ENCODE assay signal across 15 cellular contexts in the genomic region with DNA sequence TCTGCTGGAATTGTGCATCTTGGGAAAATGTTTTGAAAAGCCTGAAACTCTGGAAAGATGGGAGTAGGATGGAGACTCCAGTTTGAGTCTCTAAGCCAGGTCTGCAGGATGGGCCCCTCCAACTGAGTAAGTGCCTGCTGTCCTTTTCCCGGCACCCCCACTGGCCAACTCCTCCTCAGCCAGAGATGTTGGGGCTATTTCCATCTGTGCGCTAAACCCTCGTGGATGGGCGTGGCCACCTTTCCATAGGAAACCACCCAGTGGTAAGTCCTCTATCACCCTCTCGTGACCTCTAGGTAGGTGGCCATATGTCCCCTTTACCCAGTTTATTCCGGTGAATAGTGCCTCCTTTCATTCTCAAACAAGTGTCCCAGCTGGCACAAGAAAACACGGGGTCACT.
A peak's percentile ranks its signal among the peaks of the same experiment; 100 is the strongest.
DNase-seq lines count a peak whose midpoint lies in the region; ATAC-seq and TF ChIP-seq lines count a peak whose summit lies in the region.
"Had no signal": no experiment of that assay in that cellular context is flagged by ENCODE, and none has a peak within 500 bp of the region (broad histone marks: within the 10 kb centered on the region; RNA-seq: fewer than 3 reads in every experiment).

No MANE protein-coding gene starts in this region.

- no peak overlapping the region for H3K4me3 Mint-ChIP-seq in CD8-positive, alpha-beta memory T cell
- H3K4me3 Mint-ChIP-seq in T-helper 17 cell, result no peak overlapping the region

- H3K36me3 Mint-ChIP-seq in CD8-positive, alpha-beta memory T cell, result no peaks in the 10 kb centered on the region
- H3K36me3 Mint-ChIP-seq in T-helper 17 cell (ENCODE audit: low read depth), result no peaks in the 10 kb centered on the region

- H4K20me1 ChIP-seq in hepatocyte (ENCODE audit: insufficient read depth, poor library complexity, severe bottlenecking), result no peaks in the 10 kb centered on the region

- H3K27me3 Mint-ChIP-seq in CD8-positive, alpha-beta memory T cell, result no peaks in the 10 kb centered on the region
- H3K27me3 Mint-ChIP-seq in T-helper 17 cell, result no peaks in the 10 kb centered on the region

- no peak overlapping the region for H3K4me2 ChIP-seq in hepatocyte
- H3K4me2 ChIP-seq: KMS-11 had no signal

- H3K27ac ChIP-seq in CD8-positive, alpha-beta memory T cell (ENCODE audit: low read depth, low read length), result peak overlapping the region; percentile 81
- H3K27ac ChIP-seq in hepatocyte (peak overlapping the region; percentile 65), gastrocnemius medialis (peak overlapping the region in 3 of 4 donors; percentile 83 to 88 (median 86))
- H3K27ac ChIP-seq: KMS-11, SJCRH30 had no signal

- POLR2A ChIA-PET in CD8-positive, alpha-beta memory T cell (lab: Charles Lee), result no interaction called here

- H3K27ac Mint-ChIP-seq in CD8-positive, alpha-beta memory T cell, result no peak overlapping the region
- H3K27ac Mint-ChIP-seq in T-helper 17 cell, result peak overlapping the region; percentile 61

- 95% methylated on average over 7 of the region's 7 CpGs for whole genome bisulfite sequencing in hepatocyte (ENCODE audit: low lambda C conversion rate, missing lambda C conversion rate)

- no peaks in the 10 kb centered on the region for H3K9me3 Mint-ChIP-seq in CD8-positive, alpha-beta memory T cell

- ATAC-seq in T-helper 17 cell (no peak), gastrocnemius medialis (no peak), HG03196 (IDR thresholded peaks at IDR 0.05; ENCODE audit: unreplicated experiment) (no peak), GM21528 (IDR thresholded peaks at IDR 0.05; ENCODE audit: low FRiP score, unreplicated experiment) (no peak)

- H3K9me2 ChIP-seq in hepatocyte (replicated peaks; ENCODE audit: insufficient read depth), result no peaks in the 10 kb centered on the region

- H3K27me3 ChIP-seq in CD8-positive, alpha-beta memory T cell (ENCODE audit: insufficient read depth, low read length, poor library complexity, severe bottlenecking), result no peaks in the 10 kb centered on the region
- no peaks in the 10 kb centered on the region for H3K27me3 ChIP-seq in hepatocyte
- H3K27me3 ChIP-seq in gastrocnemius medialis, result no peaks in the 10 kb centered on the region
- H3K27me3 ChIP-seq: SJCRH30 had no signal

- DNase-seq in CD8-positive, alpha-beta memory T cell, result no peak
- DNase-seq in T-helper 17 cell, result no peak
- no peak for DNase-seq in hepatocyte (ENCODE audit: low spot score)
- no peak for DNase-seq in gastrocnemius medialis
- DNase-seq in T-helper 2 cell, result no peak
- DNase-seq: DMS79, NCI-H1105, NCI-H1694, NCI-H2081, NCI-H2171 treated with DMSO at 0.1 percent for 48 hours, NCI-H524 treated with DMSO at 0.1 percent for 48 hours, SJCRH30 had no signal

- CTCF ChIA-PET in CD8-positive, alpha-beta memory T cell (lab: Charles Lee), result no interaction called here

- intact Hi-C loops in gastrocnemius medialis (cut with DNase I; ENCODE audit: low total_unique reads), result no loop called here

- no peak overlapping the region for H3K4me3 ChIP-seq in CD8-positive, alpha-beta memory T cell (ENCODE audit: low read length)
- no peak overlapping the region for H3K4me3 ChIP-seq in hepatocyte
- no peak overlapping the region for H3K4me3 ChIP-seq in gastrocnemius medialis
- H3K4me3 ChIP-seq: SJCRH30 had no signal

- peaks cover 10 to 25% (median 19%) of the 10 kb centered on the region in 3 donors for H3K4me1 Mint-ChIP-seq in CD8-positive, alpha-beta memory T cell
- peaks cover 17% of the 10 kb centered on the region for H3K4me1 Mint-ChIP-seq in T-helper 17 cell

- TF ChIP-seq CTCF in hepatocyte (IDR thresholded peaks at IDR 0.05; ENCODE audit: poor library complexity), result no peak
- TF ChIP-seq CTCF in gastrocnemius medialis (IDR thresholded peaks at IDR 0.05 in 4 of 5, conservative IDR thresholded peaks at IDR 0.05 in 1 of 5), result no peak

- H3K9me3 ChIP-seq in CD8-positive, alpha-beta memory T cell (ENCODE audit: low read length), result no peaks in the 10 kb centered on the region
- H3K9me3 ChIP-seq in T-helper 17 cell (ENCODE audit: control insufficient read depth, low read length, poor library complexity, severe bottlenecking), result no peaks in the 10 kb centered on the region
- no peaks in the 10 kb centered on the region for H3K9me3 ChIP-seq in hepatocyte (ENCODE audit: low read depth)
- H3K9me3 ChIP-seq in gastrocnemius medialis, result no peaks in the 10 kb centered on the region
- H3K9me3 ChIP-seq: SJCRH30 had no signal

- H2AFZ ChIP-seq in hepatocyte, result no peak overlapping the region

- in situ Hi-C loops in gastrocnemius medialis (cut with MboI; ENCODE audit: low sequenced_read_pairs in 4 of 4), result loop anchor here (25.0 kb wide), 4 partner anchors 110 to 390 kb away; partner anchors contain the start of genes IRF2BP2 (in 3 of the 4) and TARBP1 (in 1 of the 4)

- H3K36me3 ChIP-seq in CD8-positive, alpha-beta memory T cell (ENCODE audit: insufficient read depth, low read length), result no peaks in the 10 kb centered on the region
- H3K36me3 ChIP-seq in hepatocyte (replicated peaks; ENCODE audit: insufficient read depth, low read depth) (no peaks in the 10 kb centered on the region), gastrocnemius medialis (no peaks in the 10 kb centered on the region)
- H3K36me3 ChIP-seq: SJCRH30 had no signal

- H3K4me1 ChIP-seq in CD8-positive, alpha-beta memory T cell (ENCODE audit: insufficient read depth, low read length), result no peaks in the 10 kb centered on the region
- H3K4me1 ChIP-seq in hepatocyte (ENCODE audit: insufficient read depth) (peaks cover 11% of the 10 kb centered on the region), gastrocnemius medialis (peaks cover 27 to 29% of the 10 kb centered on the region in 2 donors)

- no peak for TF ChIP-seq POLR2A in gastrocnemius medialis (IDR thresholded peaks at IDR 0.05)

- no peaks in the 10 kb centered on the region for H3K79me2 ChIP-seq in hepatocyte
